Comparison of ENCODE assay signal across 8 cellular contexts in the genomic region with DNA sequence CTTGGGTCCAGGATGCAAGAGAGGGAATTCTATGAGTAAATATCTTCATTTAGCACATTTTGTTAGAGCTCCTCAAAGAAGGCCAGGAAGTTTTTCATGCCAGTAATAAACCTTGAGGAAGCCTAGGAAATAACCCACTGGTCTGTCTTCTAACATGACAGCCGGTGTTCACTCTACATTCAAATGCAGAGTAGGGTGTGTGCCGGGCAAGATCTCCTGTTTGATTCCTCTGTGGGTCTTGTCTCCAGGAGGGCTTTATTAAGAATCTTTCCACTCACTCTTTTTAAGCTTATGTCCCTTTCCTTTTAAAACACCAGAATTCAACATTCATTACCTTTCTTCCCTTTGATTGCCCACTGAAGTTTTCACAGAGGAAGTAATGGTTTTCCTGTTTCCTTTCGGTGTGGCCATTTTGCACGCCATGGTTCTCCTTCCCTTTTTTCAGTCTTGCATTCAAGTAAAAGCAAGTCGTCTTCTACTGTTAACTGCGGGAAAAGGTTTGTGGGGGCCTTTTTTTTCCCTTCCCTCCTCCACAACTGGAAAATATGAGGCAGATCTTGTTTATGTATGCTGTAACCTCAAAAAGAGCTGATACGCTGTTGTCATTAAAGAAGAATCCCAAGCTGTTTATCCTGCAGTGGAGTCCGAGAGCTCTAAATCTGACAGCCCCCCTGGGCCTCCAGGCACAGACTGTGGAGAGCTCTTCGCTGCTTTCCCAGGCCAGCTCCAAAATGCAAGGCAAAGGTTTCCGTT. TPM values are rescaled to one million over a fixed set of nuclear protein-coding genes. Genes with fewer than 3 reads are reported as not detected.
A peak's percentile ranks its signal among the peaks of the same experiment; 100 is the strongest.
DNase-seq lines count a peak whose midpoint lies in the region; ATAC-seq and TF ChIP-seq lines count a peak whose summit lies in the region.

No MANE protein-coding gene starts in this region.

- no peaks in the 10 kb centered on the region for H3K36me3 ChIP-seq in DND-41 (ENCODE audit: insufficient read depth, low read length)
- H3K36me3 ChIP-seq in left ventricle myocardium inferior, result no peaks in the 10 kb centered on the region

- H3K4me3 ChIP-seq in DND-41 (ENCODE audit: low read depth in 1 of 2, low read length in 2 of 2) (no peak overlapping the region), left ventricle myocardium inferior (no peak overlapping the region), skin epidermis (no peak overlapping the region)

- POLR2A ChIA-PET in activated CD8-positive, alpha-beta T cell treated with anti-CD3 and anti-CD28 coated beads, Interleukin-2, amount 10 ng/mL, durations not matched to agents 7 days and 5 days (lab: Charles Lee), result interaction anchor here (0.6 to 2.2 kb wide), 4 partner anchors 15 to 206 kb away, joined by 3 to 10 read pairs (median 4); no protein-coding TSS in a partner anchor

- ATAC-seq in DND-41 (ENCODE audit: insufficient read depth, low read depth) (peak; percentile 32; the same call in 1 of the 3 replicates), HG02885 (IDR thresholded peaks at IDR 0.05; ENCODE audit: poor library complexity, unreplicated experiment) (peak; percentile 39)
- peak; percentile 66 for ATAC-seq in activated CD8-positive, alpha-beta T cell treated with anti-CD3 and anti-CD28 coated beads, Interleukin-2, amount 10 ng/mL, durations not matched to agents 7 days and 5 days

- intact Hi-C loops in left ventricle myocardium inferior (cut with micrococcal nuclease), result no loop called here

- H3K9me3 ChIP-seq in DND-41 (ENCODE audit: insufficient read depth, low read length, severe bottlenecking) (no peaks in the 10 kb centered on the region), left ventricle myocardium inferior (replicated peaks) (no peaks in the 10 kb centered on the region)

- H3K9ac ChIP-seq in DND-41 (ENCODE audit: low read depth, low read length), result no peak overlapping the region

- H2AFZ ChIP-seq in DND-41 (ENCODE audit: low read depth, low read length), result peak overlapping the region; percentile 2

- no peaks in the 10 kb centered on the region for H3K79me2 ChIP-seq in DND-41 (ENCODE audit: insufficient read depth, low read length)

- peaks cover 60% of the 10 kb centered on the region for H3K36me3 Mint-ChIP-seq in activated CD8-positive, alpha-beta T cell treated with anti-CD3 and anti-CD28 coated beads, Interleukin-2, amount 10 ng/mL, durations not matched to agents 7 days and 5 days (ENCODE audit: low read depth)

- H3K27ac Mint-ChIP-seq in activated CD8-positive, alpha-beta T cell treated with anti-CD3 and anti-CD28 coated beads, Interleukin-2, amount 10 ng/mL, durations not matched to agents 7 days and 5 days, result peak overlapping the region; percentile 91

- H3K27me3 ChIP-seq in DND-41 (ENCODE audit: insufficient read depth, low read length, poor library complexity) (no peaks in the 10 kb centered on the region), left ventricle myocardium inferior (ENCODE audit: low read depth) (no peaks in the 10 kb centered on the region)

- H4K20me1 ChIP-seq in DND-41 (ENCODE audit: insufficient read depth, low read length), result no peaks in the 10 kb centered on the region

- H3K4me1 Mint-ChIP-seq in activated CD8-positive, alpha-beta T cell treated with anti-CD3 and anti-CD28 coated beads, Interleukin-2, amount 10 ng/mL, durations not matched to agents 7 days and 5 days (ENCODE audit: low read depth), result peaks cover 80% of the 10 kb centered on the region

- CTCF ChIA-PET in activated CD8-positive, alpha-beta T cell treated with anti-CD3 and anti-CD28 coated beads, Interleukin-2, amount 10 ng/mL, durations not matched to agents 7 days and 5 days (lab: Charles Lee), result interaction anchor here (0.9 to 10.1 kb wide), 6 partner anchors 11 to 229 kb away, joined by 3 to 181 read pairs (median 16); partner anchors contain the start of gene TBC1D23

- peak overlapping the region; percentile 35; the same call in 1 of the 2 replicates for H3K4me2 ChIP-seq in DND-41 (ENCODE audit: insufficient read depth, low read length)

- peak overlapping the region; percentile 22; the same call in 1 of the 2 replicates for H3K27ac ChIP-seq in DND-41 (ENCODE audit: low read length)
- peak overlapping the region; percentile 78 for H3K27ac ChIP-seq in left ventricle myocardium inferior (replicated peaks)
- H3K27ac ChIP-seq in skin epidermis, result peak overlapping the region in 18 of 21 experiments; percentile 27 to 87 (median 64)

- H3K9me3 Mint-ChIP-seq in activated CD8-positive, alpha-beta T cell treated with anti-CD3 and anti-CD28 coated beads, Interleukin-2, amount 10 ng/mL, durations not matched to agents 7 days and 5 days (ENCODE audit: insufficient read depth), result peaks cover 16% of the 10 kb centered on the region

- H3K4me3 Mint-ChIP-seq in activated CD8-positive, alpha-beta T cell treated with anti-CD3 and anti-CD28 coated beads, Interleukin-2, amount 10 ng/mL, durations not matched to agents 7 days and 5 days, result peak overlapping the region; percentile 60

- TF ChIP-seq CTCF in DND-41 (IDR thresholded peaks at IDR 0.05; ENCODE audit: borderline replicate concordance, extremely low read depth, low read length, poor library complexity, severe bottlenecking), result no peak
- TF ChIP-seq CTCF in left ventricle myocardium inferior (IDR thresholded peaks at IDR 0.05; ENCODE audit: borderline replicate concordance), result no peak

- peaks cover 31% of the 10 kb centered on the region for H3K4me1 ChIP-seq in DND-41 (ENCODE audit: insufficient read depth, low read length)
- peaks cover 71% of the 10 kb centered on the region for H3K4me1 ChIP-seq in left ventricle myocardium inferior

- no peaks in the 10 kb centered on the region for H3K27me3 Mint-ChIP-seq in activated CD8-positive, alpha-beta T cell treated with anti-CD3 and anti-CD28 coated beads, Interleukin-2, amount 10 ng/mL, durations not matched to agents 7 days and 5 days (ENCODE audit: low read depth)

- peak; percentile 40 for DNase-seq in DND-41
- DNase-seq in activated CD8-positive, alpha-beta T cell treated with anti-CD3 and anti-CD28 coated beads, Interleukin-2, amount 10 ng/mL, durations not matched to agents 7 days and 5 days, result peak; percentile 53
- peak; percentile 27 for DNase-seq in left ventricle myocardium inferior
- DNase-seq in LoVo (ENCODE audit: low spot score), result no peak
- DNase-seq in activated CD8-positive, alpha-beta memory T cell treated with anti-CD3 and anti-CD28 coated beads for 24 hours, result no peak
- no peak for DNase-seq in mesenteric fat pad (ENCODE audit: low spot score)

RNA-seq across cellular contexts. Expression of gene FILIP1L, which starts 40.6 kb away (rescaled TPM):
- total RNA-seq in activated CD8-positive, alpha-beta T cell treated with anti-CD3 and anti-CD28 coated beads, Interleukin-2, amount 10 ng/mL, durations not matched to agents 7 days and 5 days, result 1 to 10 TPM; 1.5 to 1.7 TPM
- total RNA-seq in left ventricle myocardium inferior (84.9 TPM), mesenteric fat pad (48.5 TPM)

Comparison
In these comparisons a context has a peak if more than half of its experiments do, and no peak if none do; other contexts are left out.
1. DNase-seq: peak in DND-41 (single experiment), activated CD8-positive, alpha-beta T cell treated with anti-CD3 and anti-CD28 coated beads, Interleukin-2, amount 10 ng/mL, durations not matched to agents 7 days and 5 days (single experiment) and left ventricle myocardium inferior (single experiment); none in LoVo (single experiment), activated CD8-positive, alpha-beta memory T cell treated with anti-CD3 and anti-CD28 coated beads for 24 hours (single experiment) and mesenteric fat pad (single experiment).
2. H3K27ac ChIP-seq: peak in every context shown above with its lines; median percentile 78 in left ventricle myocardium inferior; 64 in skin epidermis; 22 in DND-41.
3. RNA of gene FILIP1L, which starts 40.6 kb away (total RNA-seq): 84.9 TPM in left ventricle myocardium inferior (single experiment) and 48.5 TPM in mesenteric fat pad (single experiment); 1.5 to 1.7 TPM in activated CD8-positive, alpha-beta T cell treated with anti-CD3 and anti-CD28 coated beads, Interleukin-2, amount 10 ng/mL, durations not matched to agents 7 days and 5 days; every median in the first group is over 10 times any median in the second.
4. Peak in every context shown above with its lines, with median percentiles within 50 percentile points of each other: ATAC-seq.